In the genomic region with DNA sequence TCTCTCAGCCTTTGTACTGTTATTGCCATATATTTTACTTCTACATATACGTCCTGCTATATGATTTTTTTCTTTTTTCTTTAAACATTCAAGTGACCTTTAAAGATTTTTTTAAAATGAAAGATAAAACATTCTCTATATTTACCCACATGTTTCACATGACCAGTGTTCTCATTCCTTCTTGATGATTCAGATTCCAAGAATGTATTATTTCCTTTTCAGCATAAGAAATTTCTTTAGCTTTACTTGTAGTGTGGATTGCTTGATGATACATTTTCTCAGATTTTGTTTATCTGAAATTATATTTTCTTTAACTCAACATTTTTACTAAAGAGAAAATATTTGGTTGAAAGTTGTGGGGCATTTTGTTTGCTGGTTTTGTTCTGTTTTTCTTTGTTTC, we compare ENCODE assay signal across 20 cellular contexts.
DNase-seq lines count a peak whose midpoint lies in the region; ATAC-seq, FAIRE-seq and TF ChIP-seq lines count a peak whose summit lies in the region.
"Had no signal": no experiment of that assay in that cellular context is flagged by ENCODE, and none has a peak within 500 bp of the region (broad histone marks: within the 10 kb centered on the region; RNA-seq: fewer than 3 reads in every experiment).

No MANE protein-coding gene starts in this region.

- H3K27me3 ChIP-seq in upper lobe of right lung = no peaks in the 10 kb centered on the region
- no peaks in the 10 kb centered on the region for H3K27me3 ChIP-seq in esophagus muscularis mucosa
- H3K27me3 ChIP-seq: tibial nerve had no signal

- no peak for FAIRE-seq in A549 (lab: Jason Lieb, UNC)
- FAIRE-seq: GM12892, islet of Langerhans had no signal

- in situ Hi-C loops in G401 (cut with HindIII; ENCODE audit: low sequenced_read_pairs) = no loop called here

- no peak for TF ChIP-seq CTCF in A549 (IDR thresholded peaks at IDR 0.05)
- no peak for TF ChIP-seq CTCF in cardiac fibroblast (IDR thresholded peaks at IDR 0.05; ENCODE audit: low read depth, low read length)
- TF ChIP-seq CTCF in upper lobe of right lung (IDR thresholded peaks at IDR 0.05) = no peak
- no peak for TF ChIP-seq CTCF in nephron progenitor cell (IDR thresholded peaks at IDR 0.05)
- no peak for TF ChIP-seq CTCF in esophagus muscularis mucosa (IDR thresholded peaks at IDR 0.05)

- H3K9me3 ChIP-seq in A549 = peaks cover 18% of the 10 kb centered on the region
- H3K9me3 ChIP-seq in upper lobe of right lung = peaks cover 4% of the 10 kb centered on the region
- H3K9me3 ChIP-seq in esophagus muscularis mucosa = peaks cover 0 to 13% (median 0%) of the 10 kb centered on the region in 4 donors

- H3K4me3 Mint-ChIP-seq in nephron progenitor cell = no peak overlapping the region
- H3K4me3 Mint-ChIP-seq: activated T-cell treated with anti-CD3 and anti-CD28 coated beads, Interleukin-2, amount 50 U/mL, for 4 hours; natural killer cell had no signal

- H3K27ac ChIP-seq in A549 (no peak overlapping the region), upper lobe of right lung (no peak overlapping the region), esophagus muscularis mucosa (replicated peaks in 1 of 4) (no peak overlapping the region)
- H3K27ac ChIP-seq: tibial nerve had no signal

- TF ChIP-seq EP300 in A549 (IDR thresholded peaks at IDR 0.05) = no peak
- no peak for TF ChIP-seq EP300 in esophagus muscularis mucosa (IDR thresholded peaks at IDR 0.05)

- no peaks in the 10 kb centered on the region for H3K36me3 Mint-ChIP-seq in nephron progenitor cell (ENCODE audit: low read depth)
- H3K36me3 Mint-ChIP-seq: natural killer cell had no signal

- H3K27ac Mint-ChIP-seq in nephron progenitor cell = no peak overlapping the region
- H3K27ac Mint-ChIP-seq: natural killer cell had no signal

- peaks cover 3% of the 10 kb centered on the region for H3K27me3 Mint-ChIP-seq in nephron progenitor cell (ENCODE audit: low read depth, poor library complexity)

- H3K4me1 ChIP-seq in A549 = peaks cover 3% of the 10 kb centered on the region; the same call in 2 of the 3 replicates
- H3K4me1 ChIP-seq in upper lobe of right lung = no peaks in the 10 kb centered on the region
- no peaks in the 10 kb centered on the region for H3K4me1 ChIP-seq in esophagus muscularis mucosa
- H3K4me1 ChIP-seq: tibial nerve had no signal

- DNase-seq in A549 (ENCODE audit: low read depth in 1 of 2, low spot score in 1 of 2) = peak in 1 of 2 experiments; percentile 16
- DNase-seq in M059J (ENCODE audit: low read depth) = peak; percentile 81
- DNase-seq in cardiac fibroblast (ENCODE audit: low read depth in 2 of 2) = peak; percentile 49 to 88
- DNase-seq in iris pigment epithelial cell (ENCODE audit: low read depth) = peak; percentile 73
- no peak for DNase-seq in upper lobe of right lung
- no peak for DNase-seq in nephron progenitor cell
- DNase-seq in G401 (ENCODE audit: low spot score) = no peak
- no peak for DNase-seq in esophagus muscularis mucosa (ENCODE audit: extremely low spot score)
- DNase-seq: activated T-cell treated with anti-CD3 and anti-CD28 coated beads, Interleukin-2, amount 50 U/mL, for 4 hours; aorta; DMS153; erythroblast; GOT3; natural killer cell; NCI-H1105 treated with DMSO at 0.1 percent for 48 hours; NCI-H526; stimulated activated CD4-positive, alpha-beta T cell treated with anti-CD3 and anti-CD28 coated beads, Interleukin-12 subunit alpha, Interleukin-12 subunit beta, amount 100 ng/mL, for 4 hours had no signal

- H3K36me3 ChIP-seq in upper lobe of right lung = no peaks in the 10 kb centered on the region
- H3K36me3 ChIP-seq in esophagus muscularis mucosa = no peaks in the 10 kb centered on the region
- H3K36me3 ChIP-seq: tibial nerve had no signal

- TF ChIP-seq POLR2A in A549 (IDR thresholded peaks at IDR 0.05; ENCODE audit: low read length) = no peak
- no peak for TF ChIP-seq POLR2A in esophagus muscularis mucosa (IDR thresholded peaks at IDR 0.05; ENCODE audit: low read depth)

- H3K4me3 ChIP-seq in A549 (no peak overlapping the region), cardiac fibroblast (replicated peaks in 1 of 2; ENCODE audit: low read depth in 2 of 2, low read length in 2 of 2) (no peak overlapping the region), upper lobe of right lung (no peak overlapping the region), esophagus muscularis mucosa (no peak overlapping the region)
- H3K4me3 ChIP-seq: tibial nerve had no signal

- ATAC-seq in A549 (no peak), upper lobe of right lung (no peak)
- ATAC-seq: activated T-cell treated with anti-CD3 and anti-CD28 coated beads, Interleukin-2, amount 50 U/mL, for 4 hours; natural killer cell had no signal

- WGBS in A549 (ENCODE audit: missing lambda C conversion rate) = 0% methylated on average over 1 of the region's 1 CpG
- 47% methylated on average over 1 of the region's 1 CpG for WGBS in esophagus muscularis mucosa

- CTCF ChIA-PET in A549 (lab: Yijun Ruan, JAX) = no interaction called here

- no peak for TF ChIP-seq RAD21 in A549 (conservative IDR thresholded peaks at IDR 0.05 in 1 of 2, IDR thresholded peaks at IDR 0.05 in 1 of 2)

- H3K4me1 Mint-ChIP-seq in nephron progenitor cell = no peaks in the 10 kb centered on the region
- H3K4me1 Mint-ChIP-seq: natural killer cell had no signal

- H3K4me2 ChIP-seq in A549 = no peak overlapping the region

- intact Hi-C loops in upper lobe of right lung (cut with DNase I) = no loop called here
- intact Hi-C loops in esophagus muscularis mucosa (cut with DNase I) = no loop called here

- H3K9me3 Mint-ChIP-seq in nephron progenitor cell = peaks cover 21% of the 10 kb centered on the region

- POLR2A ChIA-PET in A549 (lab: Yijun Ruan, JAX) = no interaction called here

TF ChIP-seq in A549, 52 proteins besides CTCF, POLR2A, EP300 and RAD21:
- TF ChIP-seq RARB (CRISPR knock-in tag; IDR thresholded peaks at IDR 0.05) (no peak), JUNB (IDR thresholded peaks at IDR 0.05) (peak; percentile 34; the same call in 1 of the 2 replicates), FOSL2 (IDR thresholded peaks at IDR 0.05) (no peak), FOSL2 (CRISPR knock-in tag; IDR thresholded peaks at IDR 0.05) (0 out of 2 replicates have a peak, but pooled peaks have one; percentile 24)

Comparison
In these comparisons a context has a peak if more than half of its experiments do, and no peak if none do; other contexts are left out.
1. DNase-seq: peak in M059J (single experiment), cardiac fibroblast (2 of 2) and iris pigment epithelial cell (single experiment); none in upper lobe of right lung (single experiment), nephron progenitor cell (single experiment), G401 (single experiment) and esophagus muscularis mucosa (single experiment).